In the genomic region with DNA sequence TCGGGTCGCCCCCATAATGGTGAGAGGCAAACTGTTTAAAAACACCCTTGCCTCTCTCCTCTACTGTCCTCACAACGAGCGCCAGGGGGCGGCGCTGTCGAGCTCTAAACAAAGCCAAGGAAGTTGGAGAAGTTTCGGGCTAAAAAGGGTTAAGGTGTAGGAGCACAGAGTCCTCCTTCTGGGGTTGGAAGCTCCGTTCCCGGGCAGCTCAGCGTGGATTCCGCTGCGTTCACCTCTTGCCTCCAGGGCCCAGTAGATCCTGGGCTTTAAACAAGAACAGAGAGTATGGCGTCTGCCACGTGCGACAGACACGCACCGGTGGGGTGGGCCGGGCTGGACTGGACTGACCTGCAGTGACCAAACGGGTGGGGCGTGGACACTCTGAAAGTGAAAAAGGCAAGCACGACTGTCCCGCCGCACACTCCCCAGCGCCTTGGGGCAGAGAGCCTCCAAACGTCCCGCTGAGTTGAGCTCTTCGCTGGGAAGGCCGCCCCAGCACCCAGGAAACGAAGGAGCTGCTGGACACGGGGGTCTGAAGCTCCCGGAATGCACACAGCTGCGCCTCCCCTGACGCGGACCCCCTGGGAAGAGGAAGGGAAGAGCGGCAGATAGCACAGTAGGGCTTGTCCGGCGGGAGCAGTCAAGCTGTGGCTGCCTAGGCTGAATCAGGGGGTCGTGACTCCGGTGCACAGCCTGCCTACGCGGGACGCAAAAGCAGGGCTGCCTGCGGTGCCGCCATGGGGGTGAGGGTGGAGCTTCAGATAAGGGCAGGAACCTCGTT, we compare ENCODE assay signal across 1 cellular context.
TF ChIP-seq lines count a peak whose summit lies in the region.

No MANE protein-coding gene starts in this region.

TF ChIP-seq in liver, 16 proteins besides CTCF, POLR2A, EP300 and RAD21:
- TF ChIP-seq, protein P1, sequence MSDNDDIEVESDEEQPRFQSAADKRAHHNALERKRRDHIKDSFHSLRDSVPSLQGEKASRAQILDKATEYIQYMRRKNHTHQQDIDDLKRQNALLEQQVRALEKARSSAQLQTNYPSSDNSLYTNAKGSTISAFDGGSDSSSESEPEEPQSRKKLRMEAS (IDR thresholded peaks at IDR 0.05) = no peak
- TF ChIP-seq RXRA (IDR thresholded peaks at IDR 0.05) (peak in 1 of 2 donors; percentile 17), YY1 (IDR thresholded peaks at IDR 0.05) (peak; percentile 13), NR2F2 (IDR thresholded peaks at IDR 0.05) (no peak), FOXA1 (IDR thresholded peaks at IDR 0.05) (no peak), HNF4G (IDR thresholded peaks at IDR 0.05) (no peak), JUND (IDR thresholded peaks at IDR 0.05) (no peak), EGR1 (IDR thresholded peaks at IDR 0.05; ENCODE audit: low read depth in 2 of 2) (no peak), SP1 (IDR thresholded peaks at IDR 0.05) (no peak), GABPA (IDR thresholded peaks at IDR 0.05 in 1 of 2, conservative IDR thresholded peaks at IDR 0.05 in 1 of 2) (no peak)
- TF ChIP-seq, protein P2, sequence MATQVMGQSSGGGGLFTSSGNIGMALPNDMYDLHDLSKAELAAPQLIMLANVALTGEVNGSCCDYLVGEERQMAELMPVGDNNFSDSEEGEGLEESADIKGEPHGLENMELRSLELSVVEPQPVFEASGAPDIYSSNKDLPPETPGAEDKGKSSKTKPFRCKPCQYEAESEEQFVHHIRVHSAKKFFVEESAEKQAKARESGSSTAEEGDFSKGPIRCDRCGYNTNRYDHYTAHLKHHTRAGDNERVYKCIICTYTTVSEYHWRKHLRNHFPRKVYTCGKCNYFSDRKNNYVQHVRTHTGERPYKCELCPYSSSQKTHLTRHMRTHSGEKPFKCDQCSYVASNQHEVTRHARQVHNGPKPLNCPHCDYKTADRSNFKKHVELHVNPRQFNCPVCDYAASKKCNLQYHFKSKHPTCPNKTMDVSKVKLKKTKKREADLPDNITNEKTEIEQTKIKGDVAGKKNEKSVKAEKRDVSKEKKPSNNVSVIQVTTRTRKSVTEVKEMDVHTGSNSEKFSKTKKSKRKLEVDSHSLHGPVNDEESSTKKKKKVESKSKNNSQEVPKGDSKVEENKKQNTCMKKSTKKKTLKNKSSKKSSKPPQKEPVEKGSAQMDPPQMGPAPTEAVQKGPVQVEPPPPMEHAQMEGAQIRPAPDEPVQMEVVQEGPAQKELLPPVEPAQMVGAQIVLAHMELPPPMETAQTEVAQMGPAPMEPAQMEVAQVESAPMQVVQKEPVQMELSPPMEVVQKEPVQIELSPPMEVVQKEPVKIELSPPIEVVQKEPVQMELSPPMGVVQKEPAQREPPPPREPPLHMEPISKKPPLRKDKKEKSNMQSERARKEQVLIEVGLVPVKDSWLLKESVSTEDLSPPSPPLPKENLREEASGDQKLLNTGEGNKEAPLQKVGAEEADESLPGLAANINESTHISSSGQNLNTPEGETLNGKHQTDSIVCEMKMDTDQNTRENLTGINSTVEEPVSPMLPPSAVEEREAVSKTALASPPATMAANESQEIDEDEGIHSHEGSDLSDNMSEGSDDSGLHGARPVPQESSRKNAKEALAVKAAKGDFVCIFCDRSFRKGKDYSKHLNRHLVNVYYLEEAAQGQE (IDR thresholded peaks at IDR 0.05) = no peak
